In genomic region chr7:98823226-98823625, GRCh38 we compare ENCODE assay signal across 1 cellular context.
TF ChIP-seq lines count a peak whose summit lies in the region.

No MANE protein-coding gene starts in this region.

TF ChIP-seq in HCT116, 20 proteins besides CTCF, POLR2A, EP300 and RAD21 (continued from another document):
- TF ChIP-seq REST (IDR thresholded peaks at IDR 0.05; ENCODE audit: low read depth), result no peak
